8 cellular contexts compared by ENCODE assay signal in genomic region chr6:150016324-150017185, GRCh38. TPM values are rescaled to one million over a fixed set of nuclear protein-coding genes. Genes with fewer than 3 reads are reported as not detected.
DNase-seq lines count a peak whose midpoint lies in the region; ATAC-seq and TF ChIP-seq lines count a peak whose summit lies in the region.

No MANE protein-coding gene starts in this region.

- no peaks in the 10 kb centered on the region for H3K9me3 Mint-ChIP-seq in activated naive CD8-positive, alpha-beta T cell treated with anti-CD3 and anti-CD28 coated beads for 36 hours
- H3K9me3 Mint-ChIP-seq in glutamatergic neuron (ENCODE audit: unreplicated experiment), result peaks cover 2% of the 10 kb centered on the region

- no peak overlapping the region for H3K4me3 Mint-ChIP-seq in activated naive CD8-positive, alpha-beta T cell treated with anti-CD3 and anti-CD28 coated beads for 36 hours
- no peak overlapping the region for H3K4me3 Mint-ChIP-seq in glutamatergic neuron (ENCODE audit: unreplicated experiment)

- no peak overlapping the region for H3K4me3 ChIP-seq in Jurkat, Clone E6-1 (ENCODE audit: low read length)

- H3K36me3 Mint-ChIP-seq in activated naive CD8-positive, alpha-beta T cell treated with anti-CD3 and anti-CD28 coated beads for 36 hours, result no peaks in the 10 kb centered on the region
- H3K36me3 Mint-ChIP-seq in glutamatergic neuron (ENCODE audit: unreplicated experiment), result no peaks in the 10 kb centered on the region

- peak in 11 of 14 donors; percentile 4 to 65 (median 39) for DNase-seq in C1 segment of cervical spinal cord (lab: John Stamatoyannopoulos, UW)
- peak; percentile 69 for DNase-seq in Jurkat, Clone E6-1 (ENCODE audit: low read depth, low spot score)
- peak; percentile 74 for DNase-seq in RKO (ENCODE audit: low spot score)
- DNase-seq in activated naive CD8-positive, alpha-beta T cell treated with anti-CD3 and anti-CD28 coated beads for 36 hours, result peak; percentile 35
- DNase-seq in glutamatergic neuron, result no peak
- DNase-seq in pons (ENCODE audit: low spot score), result peak; percentile 93

- H3K4me1 Mint-ChIP-seq in activated naive CD8-positive, alpha-beta T cell treated with anti-CD3 and anti-CD28 coated beads for 36 hours, result peaks cover 21% of the 10 kb centered on the region
- H3K4me1 Mint-ChIP-seq in glutamatergic neuron (ENCODE audit: low read depth, unreplicated experiment), result peaks cover 6% of the 10 kb centered on the region

- TF ChIP-seq CTCF in glutamatergic neuron (IDR thresholded peaks at IDR 0.05; ENCODE audit: partially characterized antibody, unreplicated experiment), result peak; percentile 78

- no peak overlapping the region for H3K27ac Mint-ChIP-seq in activated naive CD8-positive, alpha-beta T cell treated with anti-CD3 and anti-CD28 coated beads for 36 hours
- no peak overlapping the region for H3K27ac Mint-ChIP-seq in glutamatergic neuron (ENCODE audit: unreplicated experiment)

- ATAC-seq in GM18517 (IDR thresholded peaks at IDR 0.05; ENCODE audit: unreplicated experiment) (peak; percentile 65), HG02642 (IDR thresholded peaks at IDR 0.05; ENCODE audit: poor library complexity, unreplicated experiment) (no peak)

- peaks cover 82% of the 10 kb centered on the region for H3K27me3 Mint-ChIP-seq in activated naive CD8-positive, alpha-beta T cell treated with anti-CD3 and anti-CD28 coated beads for 36 hours
- H3K27me3 Mint-ChIP-seq in glutamatergic neuron (ENCODE audit: unreplicated experiment), result peaks cover 27% of the 10 kb centered on the region

RNA-seq across cellular contexts. Expression of gene RAET1L, which starts 8.8 kb away (rescaled TPM):
- polyA plus RNA-seq in Jurkat, Clone E6-1 (2012; ENCODE audit: insufficient read depth, insufficient read length), result not detected
- not detected for total RNA-seq in activated naive CD8-positive, alpha-beta T cell treated with anti-CD3 and anti-CD28 coated beads for 36 hours
- total RNA-seq in glutamatergic neuron (ENCODE audit: unreplicated experiment), result not detected

RNA-seq across cellular contexts. Expression of gene ULBP3, which starts 52.4 kb away (rescaled TPM):
- not detected for polyA plus RNA-seq in Jurkat, Clone E6-1 (2012; ENCODE audit: insufficient read depth, insufficient read length)
- total RNA-seq in activated naive CD8-positive, alpha-beta T cell treated with anti-CD3 and anti-CD28 coated beads for 36 hours, result 1 to 10 TPM in 1 of 2 experiments, under 1 TPM in 1; 0.68 to 1.1 TPM
- total RNA-seq in glutamatergic neuron (ENCODE audit: unreplicated experiment), result 7.5 TPM

RNA-seq across cellular contexts. Expression of gene ULBP1, which starts 52.8 kb away (rescaled TPM):
- polyA plus RNA-seq in Jurkat, Clone E6-1 (2012; ENCODE audit: insufficient read depth, insufficient read length), result 8.6 TPM
- 1 to 10 TPM; 2.8 to 2.9 TPM for total RNA-seq in activated naive CD8-positive, alpha-beta T cell treated with anti-CD3 and anti-CD28 coated beads for 36 hours
- total RNA-seq in glutamatergic neuron (ENCODE audit: unreplicated experiment), result 9.3 TPM
